15 cellular contexts compared by ENCODE assay signal in the genomic region with DNA sequence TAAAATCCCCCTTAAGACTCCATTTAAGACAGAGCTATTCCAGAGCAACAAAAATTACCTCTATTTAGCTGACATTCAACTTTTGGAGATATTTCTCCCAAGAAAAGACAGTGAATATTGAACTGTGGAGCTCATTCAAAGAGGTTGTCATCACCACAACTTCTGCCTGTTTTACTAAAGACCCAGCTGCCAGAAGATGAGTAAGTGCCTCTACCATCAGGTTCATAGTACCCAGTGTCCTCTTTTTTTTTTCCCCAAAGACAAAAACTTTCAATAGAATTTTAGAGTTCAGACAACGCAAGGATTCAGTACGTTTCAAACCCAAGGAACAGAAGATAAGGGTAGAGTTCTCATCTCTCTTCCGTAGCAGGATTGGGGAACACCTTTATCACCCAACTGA.
"Had no signal": no experiment of that assay in that cellular context is flagged by ENCODE, and none has a peak within 500 bp of the region (broad histone marks: within the 10 kb centered on the region; RNA-seq: fewer than 3 reads in every experiment).

No MANE protein-coding gene starts in this region.

- DNase-seq: activated CD4-positive, alpha-beta T cell treated with anti-CD3 and anti-CD28 coated beads, Interleukin-2, amount 50 U/mL, for 4 hours; activated CD4-positive, CD25-positive, alpha-beta regulatory T cell treated with anti-CD3 and anti-CD28 coated beads, Interleukin-2, amount 50 U/mL, for 72 hours; activated CD8-positive, alpha-beta memory T cell treated with anti-CD3 and anti-CD28 coated beads, Interleukin-2, amount 10 ng/mL, durations not matched to agents 7 days and 5 days; activated effector memory CD4-positive, alpha-beta T cell treated with Interleukin-2 at 50 U/mL for 16 hours; activated T-cell treated with anti-CD3 and anti-CD28 coated beads, Interleukin-2, amount 50 U/mL, for 24 hours; amygdala; colonic mucosa; effector CD4-positive, alpha-beta T cell; stomach; T-helper 9 cell had no signal

- H3K4me3 ChIP-seq: breast epithelium, colonic mucosa, gastroesophageal sphincter, ovary, stomach had no signal

- H3K27me3 Mint-ChIP-seq: activated CD8-positive, alpha-beta memory T cell treated with anti-CD3 and anti-CD28 coated beads, Interleukin-2, amount 10 ng/mL, durations not matched to agents 7 days and 5 days; activated T-cell treated with anti-CD3 and anti-CD28 coated beads, Interleukin-2, amount 50 U/mL, for 24 hours had no signal

- H3K27ac Mint-ChIP-seq: activated CD8-positive, alpha-beta memory T cell treated with anti-CD3 and anti-CD28 coated beads, Interleukin-2, amount 10 ng/mL, durations not matched to agents 7 days and 5 days; activated naive CD4-positive, alpha-beta T cell treated with anti-CD3 and anti-CD28 coated beads, Interleukin-2, amount 50 U/mL, for 72 hours; activated T-cell treated with anti-CD3 and anti-CD28 coated beads, Interleukin-2, amount 50 U/mL, for 24 hours had no signal

- H3K36me3 Mint-ChIP-seq: activated CD8-positive, alpha-beta memory T cell treated with anti-CD3 and anti-CD28 coated beads, Interleukin-2, amount 10 ng/mL, durations not matched to agents 7 days and 5 days; activated naive CD4-positive, alpha-beta T cell treated with anti-CD3 and anti-CD28 coated beads, Interleukin-2, amount 50 U/mL, for 72 hours had no signal

- H3K4me1 Mint-ChIP-seq: activated CD8-positive, alpha-beta memory T cell treated with anti-CD3 and anti-CD28 coated beads, Interleukin-2, amount 10 ng/mL, durations not matched to agents 7 days and 5 days had no signal

- H3K9me3 Mint-ChIP-seq: activated T-cell treated with anti-CD3 and anti-CD28 coated beads, Interleukin-2, amount 50 U/mL, for 24 hours; neural crest cell had no signal

- H3K4me3 Mint-ChIP-seq: activated CD8-positive, alpha-beta memory T cell treated with anti-CD3 and anti-CD28 coated beads, Interleukin-2, amount 10 ng/mL, durations not matched to agents 7 days and 5 days; activated T-cell treated with anti-CD3 and anti-CD28 coated beads, Interleukin-2, amount 50 U/mL, for 24 hours; neural crest cell had no signal
